Comparison of ENCODE assay signal across 24 cellular contexts in the genomic region with DNA sequence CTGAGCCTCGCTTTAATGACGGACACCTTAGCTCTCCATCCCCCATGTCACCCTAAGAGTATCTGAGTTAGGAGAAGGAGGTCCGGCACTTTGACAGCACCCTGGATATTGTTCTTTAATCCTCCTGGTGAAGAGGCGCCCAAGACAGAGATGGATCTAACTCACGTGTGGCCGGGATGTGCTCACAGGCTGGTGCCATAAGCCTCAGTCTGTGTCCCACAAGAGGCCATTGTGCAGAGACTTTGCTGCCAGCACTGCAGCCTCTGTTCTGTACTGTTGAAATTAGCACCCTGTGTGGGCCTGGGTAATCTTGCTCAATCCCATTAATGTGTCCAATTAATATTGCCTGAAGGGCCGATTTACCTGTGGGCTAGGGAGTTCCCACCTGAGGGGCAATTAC. TPM values are rescaled to one million over a fixed set of nuclear protein-coding genes. Genes with fewer than 3 reads are reported as not detected.
"Had no signal": no experiment of that assay in that cellular context is flagged by ENCODE, and none has a peak within 500 bp of the region (broad histone marks: within the 10 kb centered on the region; RNA-seq: fewer than 3 reads in every experiment).

No MANE protein-coding gene starts in this region.

- H3K9me3 ChIP-seq: stomach, suprapubic skin, testis, thoracic aorta, thyroid gland, tibial artery, tibial nerve, transverse colon, upper lobe of left lung, upper lobe of right lung, uterus, vagina had no signal

- DNase-seq: stimulated activated CD4-positive, alpha-beta T cell treated with anti-CD3 and anti-CD28 coated beads, Interleukin-2, amount 100 ng/mL, for 48 hours; stimulated activated CD4-positive, alpha-beta T cell treated with anti-CD3 and anti-CD28 coated beads, Interleukin-4, amount 100 ng/mL, for 1 hour; stimulated activated CD4-positive, alpha-beta T cell treated with anti-CD3 and anti-CD28 coated beads, Interleukin-4, amount 100 ng/mL, for 24 hours; stimulated activated CD4-positive, alpha-beta T cell treated with anti-CD3 and anti-CD28 coated beads, Interleukin-4, amount 100 ng/mL, for 4 hours; stimulated activated CD8-positive, alpha-beta memory T cell treated with anti-CD3 and anti-CD28 coated beads, Interleukin-4, amount 100 ng/mL, for 48 hours; stimulated activated naive B cell treated with anti-CD40 and anti-IgM and Interleukin-4, amounts not matched to agents 10 μg/mL and 1 μg/mL and 100 μg/mL, for 72 hours; stimulated activated naive CD4-positive, alpha-beta T cell; stimulated activated naive CD4-positive, alpha-beta T cell treated with Interleukin-2 at 50 U/mL for 16 hours; stimulated activated naive CD8-positive, alpha-beta T cell treated with anti-CD3 and anti-CD28 coated beads, Interleukin-15, amount 100 ng/mL, for 72 hours; stimulated activated naive CD8-positive, alpha-beta T cell treated with anti-CD3 and anti-CD28 coated beads, Interleukin-15, Interleukin-2, amounts not matched to agents 100 U/mL and 50 U/mL, for 24 hours; stomach; testis; thyroid gland; tibial artery; transverse colon; trophoblast cell; upper lobe of right lung; uterus had no signal

- H3K27me3 ChIP-seq: stomach, suprapubic skin, testis, thyroid gland, tibial artery, tibial nerve, transverse colon, upper lobe of left lung, upper lobe of right lung, uterus, vagina had no signal

- H3K4me3 ChIP-seq: stomach, suprapubic skin, testis, thoracic aorta, thyroid gland, tibial artery, tibial nerve, transverse colon, upper lobe of left lung, upper lobe of right lung, uterus, vagina had no signal

- H3K36me3 ChIP-seq: stomach, suprapubic skin, thoracic aorta, thyroid gland, tibial artery, tibial nerve, transverse colon, upper lobe of left lung, upper lobe of right lung, uterus, vagina had no signal

- H3K27ac ChIP-seq: stomach, suprapubic skin, testis, thoracic aorta, thyroid gland, tibial artery, tibial nerve, transverse colon, upper lobe of left lung, upper lobe of right lung, uterus, vagina had no signal

- H3K4me1 ChIP-seq: stomach, suprapubic skin, testis, thyroid gland, tibial artery, tibial nerve, transverse colon, upper lobe of left lung, uterus, vagina had no signal

RNA-seq across cellular contexts. Expression of a gene that starts 37.7 kb away (rescaled TPM):
- total RNA-seq: stomach, subcutaneous adipose tissue, transverse colon, upper lobe of right lung had no signal
